In the genomic region with DNA sequence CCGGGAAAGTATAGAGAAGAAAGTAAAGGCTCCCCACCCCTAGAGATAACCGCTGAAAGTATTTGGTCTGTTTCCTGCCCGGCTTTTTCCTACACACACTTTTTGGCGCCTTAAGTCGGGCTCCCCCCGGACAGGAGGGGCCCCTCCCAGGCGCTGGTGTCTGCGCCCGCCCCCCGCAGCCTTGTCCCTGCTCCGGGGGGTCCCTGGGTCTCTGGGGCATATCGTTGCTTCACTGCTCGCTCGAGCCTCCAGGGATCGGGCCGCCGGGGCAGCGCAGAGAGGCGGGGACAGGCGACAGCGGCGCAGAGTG, we compare ENCODE assay signal across 10 cellular contexts. TPM values are rescaled to one million over a fixed set of nuclear protein-coding genes. Genes with fewer than 3 reads are reported as not detected.
A peak's percentile ranks its signal among the peaks of the same experiment; 100 is the strongest.
DNase-seq lines count a peak whose midpoint lies in the region; ATAC-seq and TF ChIP-seq lines count a peak whose summit lies in the region.
"Had no signal": no experiment of that assay in that cellular context is flagged by ENCODE, and none has a peak within 500 bp of the region (broad histone marks: within the 10 kb centered on the region; RNA-seq: fewer than 3 reads in every experiment).

No MANE protein-coding gene starts in this region.

- 0 out of 2 replicates have a peak overlapping the region, but pooled peaks have one; percentile 17 for H3K4me2 ChIP-seq in IMR-90 (ENCODE audit: low read depth, low read length)

- no peak for DNase-seq in Calu3
- no peak for DNase-seq in IMR-90
- no peak for DNase-seq in GM13977 (ENCODE audit: low spot score)
- DNase-seq: effector CD4-positive, alpha-beta T cell; NCI-H510A treated with DMSO at 0.1 percent for 48 hours had no signal

- H3K9me1 ChIP-seq in IMR-90 (ENCODE audit: insufficient read depth, low read length): peaks cover 2% of the 10 kb centered on the region; the same call in 1 of the 2 replicates

- peak overlapping the region; percentile 78 for H3K4me3 Mint-ChIP-seq in Calu3 (ENCODE audit: low read depth, unreplicated experiment)

- peaks cover 20% of the 10 kb centered on the region for H3K4me1 ChIP-seq in IMR-90 (ENCODE audit: control insufficient read depth, insufficient read depth, low read length)
- H3K4me1 ChIP-seq in duodenal mucosa (ENCODE audit: control insufficient read depth in 1 of 2, insufficient read depth in 2 of 2, low read length in 2 of 2): peaks cover 57 to 61% of the 10 kb centered on the region in 2 donors
- H3K4me1 ChIP-seq in neutrophil (ENCODE audit: control insufficient read depth in 1 of 2, insufficient read depth in 1 of 2, low read depth in 1 of 2, low read length in 1 of 2): peaks cover 85 to 97% of the 10 kb centered on the region in 2 experiments

- H3K56ac ChIP-seq in IMR-90 (ENCODE audit: extremely low read depth, insufficient read depth, low read length): no peak overlapping the region

- H3K4ac ChIP-seq in IMR-90 (ENCODE audit: low read depth, low read length): no peak overlapping the region

- no peak overlapping the region for H2BK20ac ChIP-seq in IMR-90 (ENCODE audit: low read depth, low read length)

- no peak overlapping the region for H2BK120ac ChIP-seq in IMR-90 (ENCODE audit: low read depth, low read length)

- no peak overlapping the region for H4K5ac ChIP-seq in IMR-90 (ENCODE audit: low read depth, low read length)

- H2AFZ ChIP-seq in IMR-90 (replicated peaks; ENCODE audit: low read length, poor library complexity): peak overlapping the region; percentile 81

- H3K79me1 ChIP-seq in IMR-90 (ENCODE audit: low read depth in 1 of 2, low read length in 2 of 2): peaks cover 6 to 11% of the 10 kb centered on the region in 2 experiments

- H3K27me3 Mint-ChIP-seq in Calu3 (ENCODE audit: unreplicated experiment): no peaks in the 10 kb centered on the region

- dilution Hi-C loops in IMR-90 (cut with HindIII; ENCODE audit: low sequenced_read_pairs, unreplicated experiment): no loop called here

- TF ChIP-seq RAD21 in IMR-90 (IDR thresholded peaks at IDR 0.05; ENCODE audit: low read length): no peak

- H3K4me1 Mint-ChIP-seq in Calu3 (ENCODE audit: low read depth, unreplicated experiment): peaks cover 45% of the 10 kb centered on the region

- H3K9ac ChIP-seq in IMR-90 (ENCODE audit: low read depth, low read length) (no peak overlapping the region), duodenal mucosa (ENCODE audit: low read depth in 1 of 2, low read length in 2 of 2) (peak overlapping the region; percentile 80 to 83)

- no peak overlapping the region for H3K14ac ChIP-seq in IMR-90 (replicated peaks; ENCODE audit: low read depth, low read length)

- peaks cover 29% of the 10 kb centered on the region for H4K20me1 ChIP-seq in IMR-90 (ENCODE audit: insufficient read depth, low read length)

- BruUV-seq in Calu3 (replicated peaks; lab: Mats Ljungman, UMichigan) (no TSS peak), IMR-90 (replicated peaks; lab: Mats Ljungman, UMichigan) (no TSS peak)

- CTCF ChIA-PET in Calu3 (lab: Charles Lee): no interaction called here
- CTCF ChIA-PET in IMR-90 (lab: Yijun Ruan, JAX): no interaction called here

- H3K27me3 ChIP-seq in IMR-90 (ENCODE audit: control insufficient read depth, insufficient read depth, low read length) (peaks cover 6% of the 10 kb centered on the region; the same call in 1 of the 2 replicates), duodenal mucosa (ENCODE audit: control insufficient read depth in 1 of 2, insufficient read depth in 2 of 2, low read length in 2 of 2) (no peaks in the 10 kb centered on the region), neutrophil (peaks cover 29% of the 10 kb centered on the region)

- intact Hi-C loops in Calu3 (cut with micrococcal nuclease; ENCODE audit: unreplicated experiment): no loop called here
- intact Hi-C loops in IMR-90 (cut with micrococcal nuclease): no loop called here

- H3K18ac ChIP-seq in IMR-90 (ENCODE audit: low read depth, low read length): no peak overlapping the region

- H3K9me3 ChIP-seq in IMR-90 (ENCODE audit: control insufficient read depth, insufficient read depth, low read length) (no peaks in the 10 kb centered on the region), duodenal mucosa (ENCODE audit: control insufficient read depth in 1 of 2, low read length in 2 of 2) (no peaks in the 10 kb centered on the region), neutrophil (no peaks in the 10 kb centered on the region)

- H3K23ac ChIP-seq in IMR-90 (ENCODE audit: low read depth, low read length): no peak overlapping the region

- no peak overlapping the region for H2BK15ac ChIP-seq in IMR-90 (ENCODE audit: low read depth, low read length)

- no peaks in the 10 kb centered on the region for H3K9me3 Mint-ChIP-seq in Calu3 (ENCODE audit: low read depth, unreplicated experiment)

- ATAC-seq in IMR-90 (ENCODE audit: low read depth) (no peak), GM21367 (IDR thresholded peaks at IDR 0.05; ENCODE audit: unreplicated experiment) (no peak), HG02981 (IDR thresholded peaks at IDR 0.05; ENCODE audit: unreplicated experiment) (no peak)
- ATAC-seq in activated CD4-positive, CD25-positive, alpha-beta regulatory T cell treated with anti-CD3 and anti-CD28 coated beads, Interleukin-2, amount 50 U/mL, for 24 hours: no peak

- H3K36me3 ChIP-seq in IMR-90 (ENCODE audit: control insufficient read depth, insufficient read depth, low read length) (peaks cover 28% of the 10 kb centered on the region), duodenal mucosa (ENCODE audit: control insufficient read depth in 1 of 2, insufficient read depth in 2 of 2, low read length in 2 of 2) (peaks cover 0 to 5% of the 10 kb centered on the region in 2 donors), neutrophil (peaks cover 38% of the 10 kb centered on the region)

- H4K91ac ChIP-seq in IMR-90 (ENCODE audit: insufficient read depth, low read depth, low read length): no peak overlapping the region

- H3K4me3 ChIP-seq in IMR-90 (ENCODE audit: insufficient read depth, low read depth, low read length) (no peak overlapping the region), duodenal mucosa (ENCODE audit: low read depth in 1 of 2, low read length in 2 of 2) (peak overlapping the region; percentile 65), neutrophil (ENCODE audit: low read depth in 1 of 2, low read length in 1 of 2) (peak overlapping the region; percentile 68 to 80)

- TF ChIP-seq CTCF in Calu3 (IDR thresholded peaks at IDR 0.05; ENCODE audit: unreplicated experiment): no peak
- TF ChIP-seq CTCF in IMR-90 (conservative IDR thresholded peaks at IDR 0.05; ENCODE audit: low read depth, low read length): no peak
- no peak for TF ChIP-seq CTCF in neutrophil (IDR thresholded peaks at IDR 0.05)
- TF ChIP-seq CTCF in GM13977 (IDR thresholded peaks at IDR 0.05; ENCODE audit: extremely low read depth, insufficient read depth, missing control alignments): no peak

- H3K27ac ChIP-seq in IMR-90 (ENCODE audit: insufficient read depth, low read length) (no peak overlapping the region), duodenal mucosa (ENCODE audit: low read depth, low read length) (peak overlapping the region; percentile 92), neutrophil (peak overlapping the region; percentile 80)

- POLR2A ChIA-PET in IMR-90 (lab: Charles Lee; ENCODE audit: unreplicated experiment): no interaction called here

- WGBS in IMR-90 (ENCODE audit: extremely low coverage in 2 of 2, insufficient read length in 1 of 2), 2 experiments: 9% methylated on average over 12 of the region's 22 CpGs; no CpG with 5 or more reads in 1 of the 2 experiments

- H3K36me3 Mint-ChIP-seq in Calu3 (ENCODE audit: insufficient read depth, unreplicated experiment): peaks cover 88% of the 10 kb centered on the region

- no peak overlapping the region for H2BK5ac ChIP-seq in IMR-90 (ENCODE audit: low read depth, low read length, poor library complexity, severe bottlenecking)

- peak overlapping the region; percentile 50 for H2AK9ac ChIP-seq in IMR-90 (replicated peaks; ENCODE audit: low read depth, low read length, poor library complexity)

- no peak for TF ChIP-seq POLR2A in IMR-90 (IDR thresholded peaks at IDR 0.05; ENCODE audit: low read depth, low read length)

- H4K8ac ChIP-seq in IMR-90 (ENCODE audit: low read depth in 2 of 2, low read length in 2 of 2): no peak overlapping the region

- no peak overlapping the region for H3K27ac Mint-ChIP-seq in Calu3 (ENCODE audit: unreplicated experiment)

- no peak overlapping the region for H2AK5ac ChIP-seq in IMR-90 (ENCODE audit: low read depth, low read length)

- in situ Hi-C loops in IMR-90 (cut with MboI; ENCODE audit: low sequenced_read_pairs) (no loop called here), GM13977 (cut with MboI; ENCODE audit: low pct_unique_long_range_greater_than_20kb, low sequenced_read_pairs, unreplicated experiment) (no loop called here)

TF ChIP-seq in IMR-90, 13 proteins besides CTCF, POLR2A, EP300 and RAD21:
- TF ChIP-seq BHLHE40 (IDR thresholded peaks at IDR 0.05; ENCODE audit: low read depth, low read length): no peak
- no peak for TF ChIP-seq MXI1 (IDR thresholded peaks at IDR 0.05; ENCODE audit: borderline replicate concordance, low read depth, low read length)

RNA-seq across cellular contexts. Expression of gene CRACR2B, which starts 0.9 kb away (rescaled TPM):
- total RNA-seq in Calu3 (2022): 33.4 and 35.3 TPM in 2 replicates
- total RNA-seq in IMR-90 (2012; rRNA removed): 0.28 and 0.54 TPM in 2 replicates
- polyA plus RNA-seq in IMR-90 (2012; rRNA removed): 2.5 and 3.2 TPM in 2 replicates
- polyA plus RNA-seq in IMR-90 (2012; cell fraction: cytosol; rRNA removed): 3.2 and 3.5 TPM in 2 replicates
- polyA plus RNA-seq in IMR-90 (2012; cell fraction: nucleus; rRNA removed; ENCODE audit: low replicate concordance): 8.0 and 18.2 TPM in 2 replicates

RNA-seq across cellular contexts. Expression of gene CD151, which starts 6.0 kb away (rescaled TPM):
- total RNA-seq in Calu3 (2022) (472 and 482 TPM in 2 replicates), IMR-90 (2012; rRNA removed) (789 and 1,150 TPM in 2 replicates)
- 1,267 and 1,435 TPM in 2 replicates for polyA plus RNA-seq in IMR-90 (2012; rRNA removed)
- polyA plus RNA-seq in IMR-90 (2012; cell fraction: cytosol; rRNA removed): 933 and 2,823 TPM in 2 replicates
- 859 and 2,218 TPM in 2 replicates for polyA plus RNA-seq in IMR-90 (2012; cell fraction: nucleus; rRNA removed; ENCODE audit: low replicate concordance)

RNA-seq across cellular contexts. Expression of gene PNPLA2, which starts 8.1 kb away (rescaled TPM):
- total RNA-seq in Calu3 (2022) (134 and 151 TPM in 2 replicates), IMR-90 (2012; rRNA removed) (7.0 and 7.2 TPM in 2 replicates)
- 94.3 and 109 TPM in 2 replicates for polyA plus RNA-seq in IMR-90 (2012; rRNA removed)
- polyA plus RNA-seq in IMR-90 (2012; cell fraction: cytosol; rRNA removed): 84.2 and 129 TPM in 2 replicates
- 289 and 727 TPM in 2 replicates for polyA plus RNA-seq in IMR-90 (2012; cell fraction: nucleus; rRNA removed; ENCODE audit: low replicate concordance)

RNA-seq across cellular contexts. Expression of gene POLR2L, which starts 15.5 kb away (rescaled TPM):
- 107 and 115 TPM in 2 replicates for total RNA-seq in Calu3 (2022)
- total RNA-seq in IMR-90 (2012; rRNA removed): 44.4 and 123 TPM in 2 replicates
- 416 and 907 TPM in 2 replicates for polyA plus RNA-seq in IMR-90 (2012; rRNA removed)
- 193 and 430 TPM in 2 replicates for polyA plus RNA-seq in IMR-90 (2012; cell fraction: cytosol; rRNA removed)
- 27.7 and 112 TPM in 2 replicates for polyA plus RNA-seq in IMR-90 (2012; cell fraction: nucleus; rRNA removed; ENCODE audit: low replicate concordance)

RNA-seq across cellular contexts. Expression of gene TSPAN4, which starts 15.9 kb away (rescaled TPM):
- total RNA-seq in Calu3 (2022): 28.9 and 36.3 TPM in 2 replicates
- 143 and 161 TPM in 2 replicates for total RNA-seq in IMR-90 (2012; rRNA removed)
- 293 and 327 TPM in 2 replicates for polyA plus RNA-seq in IMR-90 (2012; rRNA removed)
- polyA plus RNA-seq in IMR-90 (2012; cell fraction: cytosol; rRNA removed): 286 and 483 TPM in 2 replicates
- 295 and 963 TPM in 2 replicates for polyA plus RNA-seq in IMR-90 (2012; cell fraction: nucleus; rRNA removed; ENCODE audit: low replicate concordance)

Comparison
In these comparisons a context has a peak if more than half of its experiments do, and no peak if none do; other contexts are left out.
1. RNA of gene CRACR2B, which starts 0.9 kb away (total RNA-seq): 33.4 to 35.3 TPM in Calu3; 0.28 to 0.54 TPM in IMR-90; every median in the first group is over 10 times any median in the second.
2. RNA of gene PNPLA2, which starts 8.1 kb away (total RNA-seq): 134 to 151 TPM in Calu3; 7.0 to 7.2 TPM in IMR-90; every median in the first group is over 10 times any median in the second.